Comparison of ENCODE assay signal across 23 cellular contexts in the genomic region with DNA sequence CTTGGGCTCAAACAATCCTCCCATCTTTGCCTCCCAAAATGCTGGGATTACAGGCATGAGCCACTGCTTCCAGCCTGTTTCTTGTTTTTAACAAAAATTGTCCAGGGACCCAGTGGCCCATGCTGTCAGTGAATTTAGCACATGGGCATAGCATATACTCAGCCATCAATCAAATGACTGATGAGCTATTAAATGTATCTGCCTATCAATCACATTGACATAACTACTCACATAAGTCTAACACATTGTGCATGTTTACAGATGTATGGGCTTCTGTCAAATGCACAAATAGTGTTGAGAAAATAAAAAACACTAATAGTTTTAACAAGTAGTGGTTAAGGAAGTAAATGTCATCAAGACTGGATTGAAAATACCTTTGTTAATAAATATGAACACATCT.
"Had no signal": no experiment of that assay in that cellular context is flagged by ENCODE, and none has a peak within 500 bp of the region (broad histone marks: within the 10 kb centered on the region; RNA-seq: fewer than 3 reads in every experiment).

No MANE protein-coding gene starts in this region.

- H3K27ac ChIP-seq: coronary artery, dorsolateral prefrontal cortex, esophagus muscularis mucosa, foreskin keratinocyte, gastroesophageal sphincter, heart left ventricle, hepatocyte, left lung, lower lobe of right lung had no signal

- H3K9me3 ChIP-seq: esophagus muscularis mucosa, gastroesophageal sphincter, heart left ventricle, left lung, lower lobe of right lung, mucosa of descending colon had no signal

- H3K79me2 ChIP-seq: hepatocyte had no signal

- H3K4me2 ChIP-seq: hepatocyte had no signal

- H3K4me3 ChIP-seq: coronary artery, dorsolateral prefrontal cortex, esophagus muscularis mucosa, gastroesophageal sphincter, heart left ventricle, hepatocyte, left lung, lower lobe of right lung, mucosa of descending colon had no signal

- H3K4me1 ChIP-seq: esophagus muscularis mucosa, foreskin keratinocyte, gastroesophageal sphincter, left lung, lower lobe of right lung had no signal

- H3K36me3 ChIP-seq: esophagus muscularis mucosa, gastroesophageal sphincter, heart left ventricle, left lung, lower lobe of right lung had no signal

- H3K27me3 ChIP-seq: esophagus muscularis mucosa, foreskin keratinocyte, gastroesophageal sphincter, heart left ventricle, hepatocyte, left lung had no signal

- ATAC-seq: foreskin keratinocyte, gastroesophageal sphincter, heart left ventricle, left lung, left ventricle myocardium superior, lower lobe of right lung, mucosa of descending colon had no signal

- DNase-seq: dermis blood vessel endothelial cell; dorsolateral prefrontal cortex; effector CD4-positive, alpha-beta T cell; effector memory CD4-positive, alpha-beta T cell; foreskin keratinocyte; heart left ventricle; hypothalamus; immature natural killer cell; islet precursor cell; kidney; kidney glomerular epithelial cell; left lung; left ventricle myocardium superior; lower lobe of right lung; mesenchymal stem cell; mucosa of descending colon had no signal

- H2AFZ ChIP-seq: hepatocyte had no signal

- FAIRE-seq: colon, endothelial cell of umbilical vein, frontal cortex, kidney had no signal
